8 cellular contexts compared by ENCODE assay signal in genomic region chr20:54103067-54103761, GRCh38. TPM values are rescaled to one million over a fixed set of nuclear protein-coding genes. Genes with fewer than 3 reads are reported as not detected.
DNase-seq lines count a peak whose midpoint lies in the region; ATAC-seq and TF ChIP-seq lines count a peak whose summit lies in the region.

No MANE protein-coding gene starts in this region.

- peak; percentile 77 for DNase-seq in A172 (ENCODE audit: low spot score)
- DNase-seq in NCI-H2171 treated with DMSO at 0.1 percent for 48 hours (lab: John Stamatoyannopoulos, UW): peak; percentile 50
- peak; percentile 55 to 67 for DNase-seq in activated CD4-positive, alpha-beta T cell treated with anti-CD3 and anti-CD28 coated beads, Interleukin-2, amount 50 U/mL, for 24 hours (ENCODE audit: low read depth in 1 of 2, low spot score in 1 of 2)
- peak; percentile 49 for DNase-seq in effector CD8-positive, alpha-beta T cell (lab: John Stamatoyannopoulos, UW)
- peak; percentile 11 for DNase-seq in midbrain (lab: John Stamatoyannopoulos, UW)
- peak; percentile 47 to 61 for DNase-seq in stimulated activated CD8-positive, alpha-beta memory T cell treated with anti-CD3 and anti-CD28 coated beads, Interleukin-7, amount 100 ng/mL, for 1 hour (ENCODE audit: low read depth in 2 of 2)

- ATAC-seq in HG02852 (IDR thresholded peaks at IDR 0.05; ENCODE audit: unreplicated experiment): peak; percentile 85

- TF ChIP-seq CTCF in GM12875 (IDR thresholded peaks at IDR 0.05; ENCODE audit: borderline replicate concordance, insufficient read depth, low read depth, low read length): peak; percentile 88

- H3K4me3 ChIP-seq in GM12875 (ENCODE audit: low read depth, low read length): no peak overlapping the region

RNA-seq across cellular contexts. Expression of gene BCAS1, which starts 32.8 kb away (rescaled TPM):
- total RNA-seq in A172 (2014; rRNA removed; shearing (Covaris generic)): 0.07 TPM in 1 of 2 replicates, not detected in the other

Comparison
In these comparisons a context has a peak if more than half of its experiments do, and no peak if none do; other contexts are left out.
1. DNase-seq: peak in every context shown above with its lines; median percentile 77 in A172; 61 in activated CD4-positive, alpha-beta T cell treated with anti-CD3 and anti-CD28 coated beads, Interleukin-2, amount 50 U/mL, for 24 hours; 54 in stimulated activated CD8-positive, alpha-beta memory T cell treated with anti-CD3 and anti-CD28 coated beads, Interleukin-7, amount 100 ng/mL, for 1 hour; 50 in NCI-H2171 treated with DMSO at 0.1 percent for 48 hours; 49 in effector CD8-positive, alpha-beta T cell; 11 in midbrain.